ENCODE assay signal across 13 cellular contexts in genomic region chr2:9493478-9493877, GRCh38.
"Had no signal": no experiment of that assay in that cellular context is flagged by ENCODE, and none has a peak within 500 bp of the region (broad histone marks: within the 10 kb centered on the region; RNA-seq: fewer than 3 reads in every experiment).

No MANE protein-coding gene starts in this region.

- H3K9me3 Mint-ChIP-seq: naive B cell had no signal

- H3K4me1 ChIP-seq: colonic mucosa, right atrium auricular region had no signal

- H3K4me3 ChIP-seq: colonic mucosa, heart left ventricle, lung, right atrium auricular region, smooth muscle cell, thoracic aorta had no signal

- H3K9me3 ChIP-seq: colonic mucosa, heart left ventricle, right atrium auricular region, thoracic aorta had no signal

- H3K4me3 Mint-ChIP-seq: naive B cell had no signal

- DNase-seq: activated CD4-positive, alpha-beta T cell treated with anti-CD3 and anti-CD28 coated beads for 48 hours; colonic mucosa; foreskin melanocyte; heart left ventricle; left colon; naive B cell; stimulated activated naive CD4-positive, alpha-beta T cell had no signal

- H3K4me2 ChIP-seq: smooth muscle cell had no signal

- FAIRE-seq: endothelial cell of umbilical vein had no signal

- ATAC-seq: left colon had no signal

- H3K27ac ChIP-seq: colonic mucosa, heart left ventricle, right atrium auricular region, thoracic aorta, VCaP had no signal

- H3K27me3 ChIP-seq: colonic mucosa, heart left ventricle, right atrium auricular region had no signal

- H3K27me3 Mint-ChIP-seq: naive B cell had no signal
